Comparison of ENCODE assay signal across 11 cellular contexts in genomic region chr6:16503919-16504554, GRCh38.
DNase-seq lines count a peak whose midpoint lies in the region; ATAC-seq and TF ChIP-seq lines count a peak whose summit lies in the region.
"Had no signal": no experiment of that assay in that cellular context is flagged by ENCODE, and none has a peak within 500 bp of the region (broad histone marks: within the 10 kb centered on the region; RNA-seq: fewer than 3 reads in every experiment).

No MANE protein-coding gene starts in this region.

- POLR2A ChIA-PET in activated naive CD8-positive, alpha-beta T cell treated with anti-CD3 and anti-CD28 coated beads, Interleukin-2, amount 10 ng/mL, durations not matched to agents 7 days and 5 days (lab: Charles Lee) = interaction anchor here (0.8 to 2.3 kb wide), 3 partner anchors 15 to 257 kb away, joined by 3 to 8 read pairs (median 4); partner anchors contain the start of gene ATXN1

- H3K27ac Mint-ChIP-seq in activated naive CD8-positive, alpha-beta T cell treated with anti-CD3 and anti-CD28 coated beads, Interleukin-2, amount 10 ng/mL, durations not matched to agents 7 days and 5 days = no peak overlapping the region
- no peak overlapping the region for H3K27ac Mint-ChIP-seq in type B pancreatic cell
- H3K27ac Mint-ChIP-seq: neural progenitor cell had no signal

- ATAC-seq in GM21390 (IDR thresholded peaks at IDR 0.05; ENCODE audit: unreplicated experiment) = peak; percentile 80
- ATAC-seq in HG03439 (IDR thresholded peaks at IDR 0.05; ENCODE audit: unreplicated experiment) = peak; percentile 63
- ATAC-seq in activated naive CD8-positive, alpha-beta T cell treated with anti-CD3 and anti-CD28 coated beads, Interleukin-2, amount 10 ng/mL, durations not matched to agents 7 days and 5 days (ENCODE audit: low read depth) = peak; percentile 89

- peak overlapping the region; percentile 45 for H3K4me3 Mint-ChIP-seq in activated naive CD8-positive, alpha-beta T cell treated with anti-CD3 and anti-CD28 coated beads, Interleukin-2, amount 10 ng/mL, durations not matched to agents 7 days and 5 days
- H3K4me3 Mint-ChIP-seq in type B pancreatic cell = no peak overlapping the region
- H3K4me3 Mint-ChIP-seq: neural progenitor cell had no signal

- H3K4me1 Mint-ChIP-seq in activated naive CD8-positive, alpha-beta T cell treated with anti-CD3 and anti-CD28 coated beads, Interleukin-2, amount 10 ng/mL, durations not matched to agents 7 days and 5 days = peaks cover 25% of the 10 kb centered on the region
- peaks cover 7% of the 10 kb centered on the region for H3K4me1 Mint-ChIP-seq in type B pancreatic cell (ENCODE audit: unreplicated experiment)

- H3K27me3 Mint-ChIP-seq in activated naive CD8-positive, alpha-beta T cell treated with anti-CD3 and anti-CD28 coated beads, Interleukin-2, amount 10 ng/mL, durations not matched to agents 7 days and 5 days = no peaks in the 10 kb centered on the region
- H3K27me3 Mint-ChIP-seq in type B pancreatic cell = no peaks in the 10 kb centered on the region

- peaks cover 17% of the 10 kb centered on the region for H3K36me3 Mint-ChIP-seq in activated naive CD8-positive, alpha-beta T cell treated with anti-CD3 and anti-CD28 coated beads, Interleukin-2, amount 10 ng/mL, durations not matched to agents 7 days and 5 days
- no peaks in the 10 kb centered on the region for H3K36me3 Mint-ChIP-seq in type B pancreatic cell
- H3K36me3 Mint-ChIP-seq: neural progenitor cell had no signal

- in situ Hi-C loops in ACHN (cut with HindIII; ENCODE audit: low pct_ligation_motif_present, low pct_unique_long_range_greater_than_20kb, low sequenced_read_pairs) = no loop called here

- H3K9me3 Mint-ChIP-seq in activated naive CD8-positive, alpha-beta T cell treated with anti-CD3 and anti-CD28 coated beads, Interleukin-2, amount 10 ng/mL, durations not matched to agents 7 days and 5 days = peaks cover 3% of the 10 kb centered on the region
- H3K9me3 Mint-ChIP-seq in type B pancreatic cell = no peaks in the 10 kb centered on the region

- no peak for TF ChIP-seq CTCF in type B pancreatic cell (conservative IDR thresholded peaks at IDR 0.05)

- DNase-seq in GDM1 (lab: John Stamatoyannopoulos, UW) (peak; percentile 12), LoVo (ENCODE audit: low spot score) (no peak), ACHN (no peak), type B pancreatic cell (ENCODE audit: extremely low spot score, unreplicated experiment) (no peak), 8988T (no peak)
- no peak for DNase-seq in activated naive CD8-positive, alpha-beta T cell treated with anti-CD3 and anti-CD28 coated beads, Interleukin-2, amount 10 ng/mL, durations not matched to agents 7 days and 5 days
- DNase-seq: DMS153, MG63 had no signal
